In the genomic region with DNA sequence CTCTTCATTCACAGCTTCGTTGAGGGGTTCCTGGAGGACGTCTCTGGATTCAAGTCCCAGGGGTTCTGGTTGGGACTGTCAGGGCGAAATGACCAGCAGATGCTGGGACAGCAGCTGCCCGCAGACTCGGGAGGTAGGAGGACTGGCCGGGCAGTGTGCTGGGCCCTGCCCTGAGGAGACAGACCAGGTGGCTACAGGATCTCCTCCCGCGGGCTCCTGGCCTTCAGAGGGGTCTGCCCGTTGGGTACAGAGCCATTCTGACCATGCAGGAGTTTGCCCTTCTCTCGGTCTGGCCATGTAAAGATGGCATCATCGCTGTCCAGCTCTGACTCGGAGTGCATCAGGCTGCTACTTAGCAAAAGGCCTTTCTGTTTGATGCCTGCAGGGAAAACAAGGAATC, we compare ENCODE assay signal across 26 cellular contexts.
"Had no signal": no experiment of that assay in that cellular context is flagged by ENCODE, and none has a peak within 500 bp of the region (broad histone marks: within the 10 kb centered on the region; RNA-seq: fewer than 3 reads in every experiment).

No MANE protein-coding gene starts in this region.

- H3K4me3 ChIP-seq: adrenal gland, breast epithelium, cardiac muscle cell, colonic mucosa, heart left ventricle had no signal

- H3K27ac ChIP-seq: adrenal gland, breast epithelium, cardiac muscle cell, colonic mucosa, heart left ventricle, VCaP had no signal

- H3K4me1 Mint-ChIP-seq: brain had no signal

- H3K4me1 ChIP-seq: adrenal gland, breast epithelium, colonic mucosa, heart left ventricle had no signal

- DNase-seq: activated CD4-positive, alpha-beta T cell treated with anti-CD3 and anti-CD28 coated beads for 48 hours; activated CD4-positive, alpha-beta T cell treated with anti-CD3 and anti-CD28 coated beads, Interleukin-2, amount 50 U/mL, for 1 hour; activated CD4-positive, alpha-beta T cell treated with anti-CD3 and anti-CD28 coated beads, Interleukin-2, amount 50 U/mL, for 48 hours; activated CD8-positive, alpha-beta memory T cell treated with anti-CD3 and anti-CD28 coated beads for 24 hours; activated CD8-positive, alpha-beta T cell treated with anti-CD3 and anti-CD28 coated beads for 36 hours; activated effector memory CD4-positive, alpha-beta T cell treated with anti-CD3 and anti-CD28 coated beads, Interleukin-2, amount 50 U/mL, for 16 hours; activated naive CD4-positive, alpha-beta T cell treated with anti-CD3 and anti-CD28 coated beads for 36 hours; activated naive CD8-positive, alpha-beta T cell treated with anti-CD3 and anti-CD28 coated beads for 36 hours; activated naive CD8-positive, alpha-beta T cell treated with anti-CD3 and anti-CD28 coated beads, Interleukin-2, amount 50 U/mL, for 24 hours; activated T-cell treated with anti-CD3 and anti-CD28 coated beads, Interleukin-2, amount 50 U/mL, for 4 hours; adrenal gland; amygdala; aorta; central memory CD4-positive, alpha-beta T cell; cerebellar nuclear complex; colonic mucosa; effector CD8-positive, alpha-beta T cell; heart left ventricle had no signal

- H3K27me3 ChIP-seq: adrenal gland, breast epithelium, cardiac muscle cell, colonic mucosa, heart left ventricle had no signal

- H3K27ac Mint-ChIP-seq: activated CD8-positive, alpha-beta T cell treated with anti-CD3 and anti-CD28 coated beads for 36 hours; activated naive CD4-positive, alpha-beta T cell treated with anti-CD3 and anti-CD28 coated beads for 36 hours; activated naive CD4-positive, alpha-beta T cell treated with anti-CD3 and anti-CD28 coated beads, Interleukin-2, amount 50 U/mL, for 24 hours; activated naive CD8-positive, alpha-beta T cell treated with anti-CD3 and anti-CD28 coated beads for 36 hours; activated naive CD8-positive, alpha-beta T cell treated with anti-CD3 and anti-CD28 coated beads, Interleukin-2, amount 50 U/mL, for 24 hours; activated T-helper 2 cell treated with anti-CD3 and anti-CD28 coated beads, Interferon-gamma antibody, Interleukin-2, Interleukin-4, amounts not matched to agents 10 μg/mL and 5 μg/mL and 100 μg/mL, durations not matched to agents 14 hours and 24 hours and 36 hours had no signal

- H3K9me3 ChIP-seq: adrenal gland, breast epithelium, colonic mucosa, heart left ventricle had no signal

- H3K9me3 Mint-ChIP-seq: activated CD8-positive, alpha-beta T cell treated with anti-CD3 and anti-CD28 coated beads for 36 hours; activated naive CD4-positive, alpha-beta T cell treated with anti-CD3 and anti-CD28 coated beads for 36 hours; activated naive CD4-positive, alpha-beta T cell treated with anti-CD3 and anti-CD28 coated beads, Interleukin-2, amount 50 U/mL, for 24 hours; activated naive CD8-positive, alpha-beta T cell treated with anti-CD3 and anti-CD28 coated beads, Interleukin-2, amount 50 U/mL, for 24 hours; activated T-cell treated with anti-CD3 and anti-CD28 coated beads, Interleukin-2, amount 50 U/mL, for 4 hours; activated T-helper 2 cell treated with anti-CD3 and anti-CD28 coated beads, Interferon-gamma antibody, Interleukin-2, Interleukin-4, amounts not matched to agents 10 μg/mL and 5 μg/mL and 100 μg/mL, durations not matched to agents 14 hours and 24 hours and 36 hours; brain; WTC11 had no signal

- H3K4me3 Mint-ChIP-seq: activated CD8-positive, alpha-beta T cell treated with anti-CD3 and anti-CD28 coated beads for 36 hours; activated naive CD4-positive, alpha-beta T cell treated with anti-CD3 and anti-CD28 coated beads for 36 hours; activated naive CD4-positive, alpha-beta T cell treated with anti-CD3 and anti-CD28 coated beads, Interleukin-2, amount 50 U/mL, for 24 hours; activated naive CD8-positive, alpha-beta T cell treated with anti-CD3 and anti-CD28 coated beads for 36 hours; activated naive CD8-positive, alpha-beta T cell treated with anti-CD3 and anti-CD28 coated beads, Interleukin-2, amount 50 U/mL, for 24 hours; activated T-cell treated with anti-CD3 and anti-CD28 coated beads, Interleukin-2, amount 50 U/mL, for 4 hours; brain; WTC11 had no signal

- ATAC-seq: activated naive CD8-positive, alpha-beta T cell treated with anti-CD3 and anti-CD28 coated beads, Interleukin-2, amount 50 U/mL, for 24 hours; activated T-cell treated with anti-CD3 and anti-CD28 coated beads, Interleukin-2, amount 50 U/mL, for 4 hours; esophagus mucosa; heart left ventricle; WTC11 had no signal

- H3K27me3 Mint-ChIP-seq: activated CD8-positive, alpha-beta T cell treated with anti-CD3 and anti-CD28 coated beads for 36 hours; activated naive CD4-positive, alpha-beta T cell treated with anti-CD3 and anti-CD28 coated beads, Interleukin-2, amount 50 U/mL, for 24 hours; activated naive CD8-positive, alpha-beta T cell treated with anti-CD3 and anti-CD28 coated beads for 36 hours; activated naive CD8-positive, alpha-beta T cell treated with anti-CD3 and anti-CD28 coated beads, Interleukin-2, amount 50 U/mL, for 24 hours had no signal
